9 cellular contexts compared by ENCODE assay signal in the genomic region with DNA sequence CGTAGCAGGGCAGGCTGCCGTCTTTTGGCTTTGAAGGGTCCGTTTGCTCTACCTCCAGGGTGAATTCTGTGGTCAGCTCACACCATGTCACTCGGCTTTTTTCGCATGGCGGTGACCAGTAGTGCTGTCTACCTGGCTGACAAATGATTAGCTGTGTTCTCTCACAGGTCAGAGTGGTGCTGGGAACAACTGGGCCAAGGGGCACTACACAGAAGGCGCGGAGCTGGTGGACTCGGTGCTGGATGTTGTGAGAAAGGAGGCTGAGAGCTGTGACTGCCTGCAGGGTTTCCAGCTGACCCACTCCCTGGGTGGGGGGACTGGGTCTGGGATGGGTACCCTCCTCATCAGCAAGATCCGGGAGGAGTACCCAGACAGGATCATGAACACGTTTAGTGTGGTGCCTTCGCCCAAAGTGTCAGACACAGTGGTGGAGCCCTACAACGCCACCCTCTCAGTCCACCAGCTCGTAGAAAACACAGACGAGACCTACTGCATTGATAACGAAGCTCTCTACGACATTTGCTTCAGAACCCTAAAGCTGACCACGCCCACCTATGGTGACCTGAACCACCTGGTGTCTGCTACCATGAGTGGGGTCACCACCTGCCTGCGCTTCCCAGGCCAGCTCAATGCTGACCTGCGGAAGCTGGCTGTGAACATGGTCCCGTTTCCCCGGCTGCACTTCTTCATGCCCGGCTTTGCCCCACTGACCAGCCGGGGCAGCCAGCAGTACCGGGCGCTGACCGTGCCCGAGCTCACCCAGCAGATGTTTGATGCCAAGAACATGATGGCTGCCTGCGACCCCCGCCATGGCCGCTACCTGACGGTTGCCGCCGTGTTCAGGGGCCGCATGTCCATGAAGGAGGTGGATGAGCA. TPM values are rescaled to one million over a fixed set of nuclear protein-coding genes. Genes with fewer than 3 reads are reported as not detected.
A peak's percentile ranks its signal among the peaks of the same experiment; 100 is the strongest.
DNase-seq lines count a peak whose midpoint lies in the region; ATAC-seq and TF ChIP-seq lines count a peak whose summit lies in the region.
"Had no signal": no experiment of that assay in that cellular context is flagged by ENCODE, and none has a peak within 500 bp of the region (broad histone marks: within the 10 kb centered on the region; RNA-seq: fewer than 3 reads in every experiment).

No MANE protein-coding gene starts in this region.

- peak overlapping the region; percentile 71 for H3K27ac ChIP-seq in effector memory CD4-positive, alpha-beta T cell (ENCODE audit: insufficient read depth, low read length, poor library complexity, severe bottlenecking)
- no peak overlapping the region for H3K27ac ChIP-seq in neural cell (ENCODE audit: low read length)

- peaks cover 14% of the 10 kb centered on the region for H3K79me2 ChIP-seq in neural cell (replicated peaks; ENCODE audit: insufficient read depth, low read length)

- peak overlapping the region; percentile 66 for H3K9ac ChIP-seq in neural cell (ENCODE audit: low read length)

- H4K20me1 ChIP-seq in neural cell (ENCODE audit: insufficient read depth) = no peaks in the 10 kb centered on the region

- ATAC-seq in HG03520 (IDR thresholded peaks at IDR 0.05; ENCODE audit: unreplicated experiment) (no peak), GM21576 (IDR thresholded peaks at IDR 0.05; ENCODE audit: unreplicated experiment) (no peak)

- no peak for TF ChIP-seq CTCF in BJ (IDR thresholded peaks at IDR 0.05; ENCODE audit: insufficient read depth, low read depth, low read length)
- no peak for TF ChIP-seq CTCF in NB4 (IDR thresholded peaks at IDR 0.05; ENCODE audit: low read depth, low read length)
- TF ChIP-seq CTCF in neural cell (IDR thresholded peaks at IDR 0.05; ENCODE audit: poor library complexity, severe bottlenecking) = no peak

- H3K4me1 ChIP-seq in effector memory CD4-positive, alpha-beta T cell (ENCODE audit: control insufficient read depth, insufficient read depth, low read length, poor library complexity, severe bottlenecking) = peaks cover 17% of the 10 kb centered on the region

- no peak for TF ChIP-seq RAD21 in neural cell (conservative IDR thresholded peaks at IDR 0.05)

- peaks cover 11% of the 10 kb centered on the region for H3K36me3 ChIP-seq in BJ (ENCODE audit: control insufficient read depth, insufficient read depth, low read length)
- H3K36me3 ChIP-seq in effector memory CD4-positive, alpha-beta T cell (ENCODE audit: control insufficient read depth, insufficient read depth, low read length) = peaks cover 22% of the 10 kb centered on the region
- no peaks in the 10 kb centered on the region for H3K36me3 ChIP-seq in neural cell (ENCODE audit: insufficient read depth, low read length)

- no peaks in the 10 kb centered on the region for H3K9me2 ChIP-seq in neural cell (ENCODE audit: insufficient read depth, low read length)

- H3K4me3 ChIP-seq in BJ (ENCODE audit: low read depth, low read length) (peak overlapping the region; percentile 97), NB4 (ENCODE audit: low read depth, low read length) (peak overlapping the region; percentile 83), neural cell (ENCODE audit: low read length) (peak overlapping the region; percentile 92)
- peak overlapping the region; percentile 66 for H3K4me3 ChIP-seq in effector memory CD4-positive, alpha-beta T cell (ENCODE audit: insufficient read depth, low read depth, low read length, poor library complexity, severe bottlenecking)

- no peak for TF ChIP-seq EP300 in neural cell (conservative IDR thresholded peaks at IDR 0.05; ENCODE audit: poor library complexity, severe bottlenecking)

- DNase-seq in BJ (ENCODE audit: low read depth) (no peak), NB4 (ENCODE audit: low read depth) (no peak), SHP77 (lab: John Stamatoyannopoulos, UW) (no peak), islet precursor cell (no peak)
- no peak for DNase-seq in effector memory CD4-positive, alpha-beta T cell
- DNase-seq: NK-92 treated with Interleukin-12 subunit alpha and Interleukin-12 subunit beta, amount 100 ng/mL, for 24 hours had no signal

- CTCF ChIA-PET in BJ (lab: Yijun Ruan, JAX) = interaction anchor here (1.0 to 1.7 kb wide), 6 partner anchors 9 to 300 kb away, joined by 3 to 6 read pairs (median 4); a partner anchor contains a TSS

- no peak overlapping the region for H2AFZ ChIP-seq in neural cell (ENCODE audit: low read depth, low read length)

- peak overlapping the region; percentile 78 for H3K4me2 ChIP-seq in neural cell (ENCODE audit: low read length)

- H3K27me3 ChIP-seq in BJ (ENCODE audit: control insufficient read depth, insufficient read depth, low read length) = no peaks in the 10 kb centered on the region
- H3K27me3 ChIP-seq in effector memory CD4-positive, alpha-beta T cell (replicated peaks; ENCODE audit: control insufficient read depth, insufficient read depth, low read length, poor library complexity, severe bottlenecking) = no peaks in the 10 kb centered on the region
- no peaks in the 10 kb centered on the region for H3K27me3 ChIP-seq in neural cell (ENCODE audit: insufficient read depth, low read depth, low read length)

- no peaks in the 10 kb centered on the region for H3K9me3 ChIP-seq in effector memory CD4-positive, alpha-beta T cell (ENCODE audit: control insufficient read depth, low read length)
- no peaks in the 10 kb centered on the region for H3K9me3 ChIP-seq in neural cell (ENCODE audit: low read length)

- POLR2A ChIA-PET in BJ (lab: Charles Lee) = interaction anchor here (1.4 kb wide), 1 partner anchor 12 kb away, joined by 4 read pairs; a partner anchor contains a TSS

- no peaks in the 10 kb centered on the region for H3F3A ChIP-seq in neural cell (ENCODE audit: insufficient read depth, low read length, poor library complexity, severe bottlenecking)

- no peak for TF ChIP-seq POLR2A in NB4 (IDR thresholded peaks at IDR 0.05; ENCODE audit: extremely low read depth, insufficient read length)

TF ChIP-seq in neural cell, 6 proteins besides CTCF, POLR2A, EP300 and RAD21:
- TF ChIP-seq, protein P1, sequence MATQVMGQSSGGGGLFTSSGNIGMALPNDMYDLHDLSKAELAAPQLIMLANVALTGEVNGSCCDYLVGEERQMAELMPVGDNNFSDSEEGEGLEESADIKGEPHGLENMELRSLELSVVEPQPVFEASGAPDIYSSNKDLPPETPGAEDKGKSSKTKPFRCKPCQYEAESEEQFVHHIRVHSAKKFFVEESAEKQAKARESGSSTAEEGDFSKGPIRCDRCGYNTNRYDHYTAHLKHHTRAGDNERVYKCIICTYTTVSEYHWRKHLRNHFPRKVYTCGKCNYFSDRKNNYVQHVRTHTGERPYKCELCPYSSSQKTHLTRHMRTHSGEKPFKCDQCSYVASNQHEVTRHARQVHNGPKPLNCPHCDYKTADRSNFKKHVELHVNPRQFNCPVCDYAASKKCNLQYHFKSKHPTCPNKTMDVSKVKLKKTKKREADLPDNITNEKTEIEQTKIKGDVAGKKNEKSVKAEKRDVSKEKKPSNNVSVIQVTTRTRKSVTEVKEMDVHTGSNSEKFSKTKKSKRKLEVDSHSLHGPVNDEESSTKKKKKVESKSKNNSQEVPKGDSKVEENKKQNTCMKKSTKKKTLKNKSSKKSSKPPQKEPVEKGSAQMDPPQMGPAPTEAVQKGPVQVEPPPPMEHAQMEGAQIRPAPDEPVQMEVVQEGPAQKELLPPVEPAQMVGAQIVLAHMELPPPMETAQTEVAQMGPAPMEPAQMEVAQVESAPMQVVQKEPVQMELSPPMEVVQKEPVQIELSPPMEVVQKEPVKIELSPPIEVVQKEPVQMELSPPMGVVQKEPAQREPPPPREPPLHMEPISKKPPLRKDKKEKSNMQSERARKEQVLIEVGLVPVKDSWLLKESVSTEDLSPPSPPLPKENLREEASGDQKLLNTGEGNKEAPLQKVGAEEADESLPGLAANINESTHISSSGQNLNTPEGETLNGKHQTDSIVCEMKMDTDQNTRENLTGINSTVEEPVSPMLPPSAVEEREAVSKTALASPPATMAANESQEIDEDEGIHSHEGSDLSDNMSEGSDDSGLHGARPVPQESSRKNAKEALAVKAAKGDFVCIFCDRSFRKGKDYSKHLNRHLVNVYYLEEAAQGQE (IDR thresholded peaks at IDR 0.05; ENCODE audit: borderline replicate concordance) = no peak
- TF ChIP-seq SMC3 (conservative IDR thresholded peaks at IDR 0.05; ENCODE audit: poor library complexity) = no peak
- no peak for TF ChIP-seq TAF1 (IDR thresholded peaks at IDR 0.05; ENCODE audit: low read depth)
- no peak for TF ChIP-seq MXI1 (conservative IDR thresholded peaks at IDR 0.05; ENCODE audit: poor library complexity, severe bottlenecking)
- TF ChIP-seq EZH2 (IDR thresholded peaks at IDR 0.05; ENCODE audit: borderline replicate concordance, insufficient read depth, low read length, poor library complexity, severe bottlenecking) = no peak
- TF ChIP-seq POLR2AphosphoS5 (IDR thresholded peaks at IDR 0.05) = no peak

RNA-seq across cellular contexts. Expression of a gene that starts 1.5 kb away (rescaled TPM):
- polyA plus RNA-seq in BJ (2011; rRNA removed) (263 and 385 TPM in 2 replicates), neural cell (60.3 and 68.8 TPM in 2 replicates)
- 213 and 239 TPM in 2 replicates for polyA minus RNA-seq in BJ (2011; rRNA and poly(A)+ RNA removed)
- polyA minus RNA-seq in neural cell = 39.7 and 44.3 TPM in 2 replicates

RNA-seq across cellular contexts. Expression of a gene that starts 8.5 kb away (rescaled TPM):
- polyA plus RNA-seq in BJ (2011; rRNA removed) = not detected in 2 replicates
- polyA minus RNA-seq in BJ (2011; rRNA and poly(A)+ RNA removed) = not detected in 2 replicates
- polyA plus RNA-seq in neural cell = not detected in 2 replicates
- polyA minus RNA-seq in neural cell = not detected in 2 replicates

RNA-seq across cellular contexts. Expression of a gene that starts 11.9 kb away (rescaled TPM):
- not detected in 2 replicates for polyA plus RNA-seq in BJ (2011; rRNA removed)
- not detected in 2 replicates for polyA minus RNA-seq in BJ (2011; rRNA and poly(A)+ RNA removed)
- 0.12 and 0.27 TPM in 2 replicates for polyA plus RNA-seq in neural cell
- polyA minus RNA-seq in neural cell = not detected in 2 replicates

RNA-seq across cellular contexts. Expression of a gene that starts 12.6 kb away (rescaled TPM):
- 26.6 and 51.9 TPM in 2 replicates for polyA plus RNA-seq in BJ (2011; rRNA removed)
- 22.6 and 25.7 TPM in 2 replicates for polyA minus RNA-seq in BJ (2011; rRNA and poly(A)+ RNA removed)
- polyA plus RNA-seq in neural cell = 64.7 and 82.2 TPM in 2 replicates
- 57.4 and 70.1 TPM in 2 replicates for polyA minus RNA-seq in neural cell

RNA-seq across cellular contexts. Expression of a gene that starts 15.3 kb away (rescaled TPM):
- polyA plus RNA-seq in BJ (2011; rRNA removed) (not detected in 2 replicates), neural cell (0.26 TPM in 1 of 2 replicates, not detected in the other)
- 0.21 TPM in 1 of 2 replicates, not detected in the other for polyA minus RNA-seq in BJ (2011; rRNA and poly(A)+ RNA removed)
- 0.46 TPM in 1 of 2 replicates, not detected in the other for polyA minus RNA-seq in neural cell
